In the genomic region with DNA sequence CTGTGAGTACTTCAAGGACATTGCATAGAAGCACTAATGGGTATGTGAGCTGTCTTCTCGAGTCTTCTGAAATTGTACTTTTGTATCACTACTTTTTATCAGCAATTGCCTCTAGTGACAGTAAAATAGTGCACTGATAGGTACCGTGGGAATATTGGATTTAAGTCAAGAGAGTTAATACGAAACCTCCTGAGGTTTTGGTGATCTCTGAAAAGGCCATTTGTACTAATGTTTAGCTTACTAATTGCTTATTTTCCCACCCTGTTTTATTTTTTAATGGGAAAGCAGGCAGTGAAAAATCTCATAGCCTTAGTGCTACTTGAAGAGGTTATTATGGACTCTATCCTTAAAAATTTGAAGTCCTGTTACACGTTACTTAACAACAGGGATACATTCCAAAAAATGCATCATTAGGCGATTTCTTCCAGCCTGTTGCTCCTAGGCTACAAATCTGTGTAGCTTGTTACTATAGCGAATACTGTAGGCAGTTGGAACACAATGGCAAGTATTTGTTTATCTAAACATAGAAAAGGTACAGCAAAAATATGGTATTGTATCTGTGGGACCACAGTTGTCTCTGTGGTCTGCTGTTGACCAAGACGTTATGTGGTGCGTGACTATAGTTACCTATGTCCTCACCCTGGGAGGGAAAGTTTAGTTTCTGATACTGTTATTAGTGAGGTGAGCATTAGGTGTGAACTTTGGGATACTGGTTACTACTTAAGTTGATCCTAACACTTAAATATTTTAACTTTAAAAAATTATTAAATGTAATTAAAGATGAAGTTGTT, we compare ENCODE assay signal across 10 cellular contexts.
DNase-seq lines count a peak whose midpoint lies in the region; ATAC-seq and TF ChIP-seq lines count a peak whose summit lies in the region.
"Had no signal": no experiment of that assay in that cellular context is flagged by ENCODE, and none has a peak within 500 bp of the region (broad histone marks: within the 10 kb centered on the region; RNA-seq: fewer than 3 reads in every experiment).

No MANE protein-coding gene starts in this region.

- peaks cover 28% of the 10 kb centered on the region for H3K4me1 Mint-ChIP-seq in nephron

- ATAC-seq in GM18870 (IDR thresholded peaks at IDR 0.05; ENCODE audit: unreplicated experiment) (peak; percentile 65), HG03064 (IDR thresholded peaks at IDR 0.05; ENCODE audit: low read depth, unreplicated experiment) (peak; percentile 60), HG03095 (IDR thresholded peaks at IDR 0.05; ENCODE audit: unreplicated experiment) (no peak)

- H3K27me3 Mint-ChIP-seq in nephron (ENCODE audit: low read depth): no peaks in the 10 kb centered on the region

- H3K4me3 Mint-ChIP-seq in nephron: no peak overlapping the region

- peak; percentile 88 for DNase-seq in astrocyte of the cerebellum (ENCODE audit: low read depth)
- no peak for DNase-seq in NCI-H1436 treated with DMSO at 0.1 percent for 48 hours (lab: John Stamatoyannopoulos, UW)
- no peak for DNase-seq in C1 segment of cervical spinal cord (lab: John Stamatoyannopoulos, UW)
- no peak for DNase-seq in GM19240 (ENCODE audit: insufficient read length, low spot score)
- DNase-seq: activated CD4-positive, alpha-beta T cell treated with anti-CD3 and anti-CD28 coated beads, Interleukin-2, amount 50 U/mL, for 1 hour; dorsolateral prefrontal cortex had no signal

- TF ChIP-seq CTCF in astrocyte of the cerebellum (IDR thresholded peaks at IDR 0.05; ENCODE audit: low read depth, low read length, missing control alignments): no peak
- TF ChIP-seq CTCF in nephron (IDR thresholded peaks at IDR 0.05; ENCODE audit: unreplicated experiment in 3 of 3): no peak

- H3K36me3 Mint-ChIP-seq in nephron (ENCODE audit: low read depth): peaks cover 52% of the 10 kb centered on the region

- H3K4me3 ChIP-seq in astrocyte of the cerebellum (ENCODE audit: low read depth, low read length): no peak overlapping the region
- H3K4me3 ChIP-seq: dorsolateral prefrontal cortex had no signal

- H3K9me3 Mint-ChIP-seq in nephron: no peaks in the 10 kb centered on the region

- in situ Hi-C loops in astrocyte of the cerebellum (cut with HindIII; ENCODE audit: low sequenced_read_pairs): no loop called here

- peak overlapping the region in 2 of 3 experiments; percentile 7 to 35 for H3K27ac Mint-ChIP-seq in nephron
